Comparison of ENCODE assay signal across 8 cellular contexts in genomic region chr18:77130229-77131099, GRCh38. TPM values are rescaled to one million over a fixed set of nuclear protein-coding genes. Genes with fewer than 3 reads are reported as not detected.
A peak's percentile ranks its signal among the peaks of the same experiment; 100 is the strongest.
DNase-seq lines count a peak whose midpoint lies in the region; ATAC-seq lines count a peak whose summit lies in the region.

No MANE protein-coding gene starts in this region.

- no peaks in the 10 kb centered on the region for H3K36me3 ChIP-seq in iPS-20b (ENCODE audit: insufficient read depth, low read depth, low read length)
- no peaks in the 10 kb centered on the region for H3K36me3 ChIP-seq in thymus (ENCODE audit: control insufficient read depth, insufficient read depth)

- peaks cover 75% of the 10 kb centered on the region for H3K4me1 Mint-ChIP-seq in activated CD4-positive, alpha-beta T cell treated with anti-CD3 and anti-CD28 coated beads, Interleukin-2, amount 10 ng/mL, durations not matched to agents 7 days and 5 days
- H3K4me1 Mint-ChIP-seq in activated T-helper 17 cell treated with anti-CD3 and anti-CD28 coated beads, Interleukin-2, amount 50 U/mL, for 72 hours, result peaks cover 48% of the 10 kb centered on the region

- H3K27me3 Mint-ChIP-seq in activated CD4-positive, alpha-beta T cell treated with anti-CD3 and anti-CD28 coated beads, Interleukin-2, amount 10 ng/mL, durations not matched to agents 7 days and 5 days, result no peaks in the 10 kb centered on the region
- H3K27me3 Mint-ChIP-seq in activated T-helper 17 cell treated with anti-CD3 and anti-CD28 coated beads, Interleukin-2, amount 50 U/mL, for 72 hours, result no peaks in the 10 kb centered on the region

- peak overlapping the region; percentile 70; the same call in 1 of the 2 replicates for H3K4me3 ChIP-seq in iPS-20b (ENCODE audit: low read length)
- H3K4me3 ChIP-seq in thymus (ENCODE audit: low read length), result peak overlapping the region; percentile 5

- WGBS in thymus, result 50% methylated on average over 27 of the region's 27 CpGs

- peaks cover 63% of the 10 kb centered on the region for H3K27me3 ChIP-seq in iPS-20b (ENCODE audit: insufficient read depth, low read length)
- H3K27me3 ChIP-seq in thymus (ENCODE audit: control insufficient read depth, insufficient read depth), result peaks cover 24% of the 10 kb centered on the region

- H3K27ac Mint-ChIP-seq in activated CD4-positive, alpha-beta T cell treated with anti-CD3 and anti-CD28 coated beads, Interleukin-2, amount 10 ng/mL, durations not matched to agents 7 days and 5 days, result peak overlapping the region; percentile 95
- H3K27ac Mint-ChIP-seq in activated T-helper 17 cell treated with anti-CD3 and anti-CD28 coated beads, Interleukin-2, amount 50 U/mL, for 72 hours, result peak overlapping the region; percentile 96

- H3K9me3 ChIP-seq in iPS-20b (ENCODE audit: insufficient read depth, low read depth, low read length), result no peaks in the 10 kb centered on the region
- no peaks in the 10 kb centered on the region for H3K9me3 ChIP-seq in thymus (ENCODE audit: control insufficient read depth)

- H3K27ac ChIP-seq in iPS-20b (ENCODE audit: low read length) (no peak overlapping the region), thymus (ENCODE audit: low read depth) (peak overlapping the region; percentile 20)

- DNase-seq in activated CD4-positive, alpha-beta T cell treated with anti-CD3 and anti-CD28 coated beads, Interleukin-2, amount 10 ng/mL, durations not matched to agents 7 days and 5 days, result peak; percentile 6
- DNase-seq in activated CD4-positive, alpha-beta T cell treated with anti-CD3 and anti-CD28 coated beads for 1 hour, result no peak
- no peak for DNase-seq in NCI-H2081 treated with DMSO at 0.1 percent for 48 hours (lab: John Stamatoyannopoulos, UW)
- DNase-seq in COLO668 (lab: John Stamatoyannopoulos, UW; ENCODE audit: unreplicated experiment), result no peak

- H3K9me3 Mint-ChIP-seq in activated CD4-positive, alpha-beta T cell treated with anti-CD3 and anti-CD28 coated beads, Interleukin-2, amount 10 ng/mL, durations not matched to agents 7 days and 5 days, result peaks cover under 1% of the 10 kb centered on the region
- no peaks in the 10 kb centered on the region for H3K9me3 Mint-ChIP-seq in activated T-helper 17 cell treated with anti-CD3 and anti-CD28 coated beads, Interleukin-2, amount 50 U/mL, for 72 hours

- no peak overlapping the region for H3K9ac ChIP-seq in iPS-20b (ENCODE audit: low read depth, low read length)

- POLR2A ChIA-PET in activated CD4-positive, alpha-beta T cell treated with anti-CD3 and anti-CD28 coated beads, Interleukin-2, amount 10 ng/mL, durations not matched to agents 7 days and 5 days (lab: Charles Lee), result interaction anchor here (0.9 to 1.0 kb wide), 2 partner anchors 10 to 61 kb away, joined by 3 read pairs; no protein-coding TSS in a partner anchor

- peak; percentile 23 for ATAC-seq in activated T-helper 17 cell treated with anti-CD3 and anti-CD28 coated beads, Interleukin-2, amount 50 U/mL, for 72 hours (replicated peaks)
- no peak for ATAC-seq in HG03354 (IDR thresholded peaks at IDR 0.05; ENCODE audit: poor library complexity, severe bottlenecking, unreplicated experiment)

- H3K4me1 ChIP-seq in iPS-20b (ENCODE audit: insufficient read depth, low read length) (no peaks in the 10 kb centered on the region), thymus (ENCODE audit: control insufficient read depth, insufficient read depth, low read length) (peaks cover 2% of the 10 kb centered on the region)

- peaks cover 50% of the 10 kb centered on the region for H3K36me3 Mint-ChIP-seq in activated CD4-positive, alpha-beta T cell treated with anti-CD3 and anti-CD28 coated beads, Interleukin-2, amount 10 ng/mL, durations not matched to agents 7 days and 5 days (ENCODE audit: low read depth)
- peaks cover 51% of the 10 kb centered on the region for H3K36me3 Mint-ChIP-seq in activated T-helper 17 cell treated with anti-CD3 and anti-CD28 coated beads, Interleukin-2, amount 50 U/mL, for 72 hours (ENCODE audit: low read depth)

- H3K4me3 Mint-ChIP-seq in activated CD4-positive, alpha-beta T cell treated with anti-CD3 and anti-CD28 coated beads, Interleukin-2, amount 10 ng/mL, durations not matched to agents 7 days and 5 days, result peak overlapping the region; percentile 94
- peak overlapping the region; percentile 95 for H3K4me3 Mint-ChIP-seq in activated T-helper 17 cell treated with anti-CD3 and anti-CD28 coated beads, Interleukin-2, amount 50 U/mL, for 72 hours

- CTCF ChIA-PET in activated CD4-positive, alpha-beta T cell treated with anti-CD3 and anti-CD28 coated beads, Interleukin-2, amount 10 ng/mL, durations not matched to agents 7 days and 5 days (lab: Charles Lee), result interaction anchor here (0.7 to 1.5 kb wide), 5 partner anchors 9 to 63 kb away, joined by 3 to 6 read pairs (median 5); no protein-coding TSS in a partner anchor

RNA-seq across cellular contexts. Expression of gene MBP, which starts 2.1 kb away (rescaled TPM):
- total RNA-seq in activated CD4-positive, alpha-beta T cell treated with anti-CD3 and anti-CD28 coated beads, Interleukin-2, amount 10 ng/mL, durations not matched to agents 7 days and 5 days, result 100 to 1,000 TPM; 111 to 133 TPM
- 10 to 100 TPM; 55.7 to 66.5 TPM for total RNA-seq in activated T-helper 17 cell treated with anti-CD3 and anti-CD28 coated beads, Interleukin-2, amount 50 U/mL, for 72 hours
- 16.3 TPM for polyA plus RNA-seq in thymus
